9 cellular contexts compared by ENCODE assay signal in the genomic region with DNA sequence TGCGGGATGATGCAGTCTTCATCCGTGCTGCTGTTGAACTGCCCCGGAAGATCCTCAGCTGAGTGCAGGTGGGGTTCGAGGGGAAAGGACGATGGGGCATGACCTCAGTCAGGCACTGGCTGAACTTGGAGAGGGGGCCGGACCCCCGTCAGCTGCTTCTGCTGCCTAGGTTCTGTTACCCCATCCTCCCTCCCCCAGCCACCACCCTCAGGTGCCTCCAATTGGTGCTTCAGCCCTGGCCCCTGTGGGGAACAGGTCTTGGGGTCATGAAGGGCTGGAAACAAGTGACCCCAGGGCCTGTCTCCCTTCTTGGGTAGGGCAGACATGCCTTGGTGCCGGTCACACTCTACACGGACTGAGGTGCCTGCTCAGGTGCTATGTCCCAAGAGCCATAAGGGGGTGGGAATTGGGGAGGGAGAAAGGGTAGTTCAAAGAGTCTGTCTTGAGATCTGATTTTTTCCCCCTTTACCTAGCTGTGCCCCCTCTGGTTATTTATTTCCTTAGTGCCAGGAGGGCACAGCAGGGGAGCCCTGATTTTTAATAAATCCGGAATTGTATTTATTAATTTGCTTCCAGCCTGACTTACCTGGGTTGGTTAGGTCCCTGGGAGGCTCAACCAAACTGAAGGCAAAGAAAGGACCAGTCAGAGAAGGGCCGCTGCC. TPM values are rescaled to one million over a fixed set of nuclear protein-coding genes. Genes with fewer than 3 reads are reported as not detected.
DNase-seq lines count a peak whose midpoint lies in the region; TF ChIP-seq lines count a peak whose summit lies in the region.
"Had no signal": no experiment of that assay in that cellular context is flagged by ENCODE, and none has a peak within 500 bp of the region (broad histone marks: within the 10 kb centered on the region; RNA-seq: fewer than 3 reads in every experiment).

No MANE protein-coding gene starts in this region.

- no peak overlapping the region for H3K4me2 ChIP-seq in mesenchymal stem cell (ENCODE audit: low read length, poor library complexity, severe bottlenecking)

- peak overlapping the region; percentile 36 for H3K9ac ChIP-seq in mesenchymal stem cell (ENCODE audit: low read length)

- H4K91ac ChIP-seq in mesenchymal stem cell (ENCODE audit: low read length) = no peak overlapping the region

- no peak overlapping the region for H2AK5ac ChIP-seq in mesenchymal stem cell (ENCODE audit: low read length, severe bottlenecking)

- peak overlapping the region; percentile 55 for H3K27ac Mint-ChIP-seq in activated naive CD4-positive, alpha-beta T cell treated with anti-CD3 and anti-CD28 coated beads, Interleukin-2, amount 10 ng/mL, durations not matched to agents 7 days and 5 days
- H3K27ac Mint-ChIP-seq in activated naive CD8-positive, alpha-beta T cell = no peak overlapping the region
- H3K27ac Mint-ChIP-seq in type B pancreatic cell = peak overlapping the region; percentile 98

- no peak overlapping the region for H3K18ac ChIP-seq in mesenchymal stem cell (ENCODE audit: low read depth in 1 of 2, low read length in 2 of 2)

- H3K36me3 ChIP-seq in mesenchymal stem cell (ENCODE audit: control insufficient read depth in 1 of 2, insufficient read depth in 2 of 2, low read depth in 1 of 2, low read length in 2 of 2) = peaks cover 57 to 69% of the 10 kb centered on the region in 2 experiments

- H3K4me1 ChIP-seq in mesenchymal stem cell (ENCODE audit: control insufficient read depth, insufficient read depth, low read depth, low read length) = peaks cover 43% of the 10 kb centered on the region

- no peak overlapping the region for H2BK15ac ChIP-seq in mesenchymal stem cell (ENCODE audit: low read depth, poor library complexity, severe bottlenecking)

- H3K36me3 Mint-ChIP-seq in activated naive CD4-positive, alpha-beta T cell treated with anti-CD3 and anti-CD28 coated beads, Interleukin-2, amount 10 ng/mL, durations not matched to agents 7 days and 5 days = peaks cover 21% of the 10 kb centered on the region
- peaks cover 2% of the 10 kb centered on the region for H3K36me3 Mint-ChIP-seq in activated naive CD8-positive, alpha-beta T cell
- H3K36me3 Mint-ChIP-seq in type B pancreatic cell = peaks cover 13% of the 10 kb centered on the region

- H3K23ac ChIP-seq in mesenchymal stem cell (ENCODE audit: low read length in 2 of 2) = no peak overlapping the region

- no peaks in the 10 kb centered on the region for H3K9me3 ChIP-seq in mesenchymal stem cell (ENCODE audit: control insufficient read depth, low read length)

- H3K4me3 ChIP-seq in mesenchymal stem cell (ENCODE audit: insufficient read depth in 1 of 2, low read depth in 1 of 2, low read length in 2 of 2) = no peak overlapping the region

- H3K14ac ChIP-seq in mesenchymal stem cell (ENCODE audit: low read length in 2 of 2) = no peak overlapping the region

- H3K9me3 Mint-ChIP-seq in activated naive CD4-positive, alpha-beta T cell treated with anti-CD3 and anti-CD28 coated beads, Interleukin-2, amount 10 ng/mL, durations not matched to agents 7 days and 5 days = no peaks in the 10 kb centered on the region
- H3K9me3 Mint-ChIP-seq in activated naive CD8-positive, alpha-beta T cell (ENCODE audit: low read depth) = no peaks in the 10 kb centered on the region
- no peaks in the 10 kb centered on the region for H3K9me3 Mint-ChIP-seq in type B pancreatic cell
- H3K9me3 Mint-ChIP-seq: T-helper 2 cell treated with Interferon-gamma antibody and Interleukin-4, amounts not matched to agents 5 μg/mL and 100 μg/mL, for 36 hours had no signal

- H2AFZ ChIP-seq in mesenchymal stem cell (ENCODE audit: low read depth, low read length) = no peak overlapping the region

- no peak for DNase-seq in activated naive CD4-positive, alpha-beta T cell treated with anti-CD3 and anti-CD28 coated beads, Interleukin-2, amount 10 ng/mL, durations not matched to agents 7 days and 5 days
- DNase-seq in activated naive CD4-positive, alpha-beta T cell (lab: John Stamatoyannopoulos, UW) = no peak
- DNase-seq in mesenchymal stem cell = no peak
- no peak for DNase-seq in type B pancreatic cell (ENCODE audit: extremely low spot score, unreplicated experiment)
- DNase-seq in NAMALWA (ENCODE audit: low spot score) = no peak
- no peak for DNase-seq in NCI-H2171 treated with DMSO at 0.1 percent for 48 hours (lab: John Stamatoyannopoulos, UW)
- no peak for DNase-seq in kidney tubule cell (ENCODE audit: low spot score)

- no peak overlapping the region for H2BK5ac ChIP-seq in mesenchymal stem cell (ENCODE audit: low read depth, low read length, poor library complexity, severe bottlenecking)

- no peak overlapping the region for H2BK12ac ChIP-seq in mesenchymal stem cell (ENCODE audit: low read length in 2 of 2)

- H3K4me1 Mint-ChIP-seq in activated naive CD4-positive, alpha-beta T cell treated with anti-CD3 and anti-CD28 coated beads, Interleukin-2, amount 10 ng/mL, durations not matched to agents 7 days and 5 days = peaks cover 42% of the 10 kb centered on the region
- peaks cover 12% of the 10 kb centered on the region for H3K4me1 Mint-ChIP-seq in activated naive CD8-positive, alpha-beta T cell (ENCODE audit: low read depth)
- peaks cover 6% of the 10 kb centered on the region for H3K4me1 Mint-ChIP-seq in type B pancreatic cell (ENCODE audit: unreplicated experiment)

- no peak overlapping the region for H2BK120ac ChIP-seq in mesenchymal stem cell (ENCODE audit: low read depth, low read length)

- H3K4me3 Mint-ChIP-seq in activated naive CD4-positive, alpha-beta T cell treated with anti-CD3 and anti-CD28 coated beads, Interleukin-2, amount 10 ng/mL, durations not matched to agents 7 days and 5 days = no peak overlapping the region
- peak overlapping the region; percentile 17 for H3K4me3 Mint-ChIP-seq in activated naive CD8-positive, alpha-beta T cell
- H3K4me3 Mint-ChIP-seq in type B pancreatic cell = peak overlapping the region; percentile 71
- H3K4me3 Mint-ChIP-seq: T-helper 2 cell treated with Interferon-gamma antibody and Interleukin-4, amounts not matched to agents 5 μg/mL and 100 μg/mL, for 36 hours had no signal

- 56% methylated on average over 8 of the region's 11 CpGs for WGBS in mesenchymal stem cell

- peak overlapping the region; percentile 43 for H4K8ac ChIP-seq in mesenchymal stem cell (ENCODE audit: low read length)

- no peaks in the 10 kb centered on the region for H3K27me3 ChIP-seq in mesenchymal stem cell (ENCODE audit: control insufficient read depth in 1 of 2, insufficient read depth in 1 of 2, low read length in 2 of 2)

- CTCF ChIA-PET in activated naive CD4-positive, alpha-beta T cell treated with anti-CD3 and anti-CD28 coated beads, Interleukin-2, amount 10 ng/mL, durations not matched to agents 7 days and 5 days (lab: Charles Lee) = interaction anchor here (0.6 to 15.0 kb wide), 15 partner anchors 9 to 367 kb away, joined by 3 to 415 read pairs (median 3); partner anchors contain the start of genes FLOT2, NEK8, RPL23A and TLCD1

- peaks cover 10% of the 10 kb centered on the region for H3K79me1 ChIP-seq in mesenchymal stem cell (replicated peaks; ENCODE audit: low read length, poor library complexity, severe bottlenecking)

- no peak overlapping the region for H3K4ac ChIP-seq in mesenchymal stem cell (ENCODE audit: low read depth in 1 of 2, low read length in 2 of 2)

- TF ChIP-seq CTCF in type B pancreatic cell (conservative IDR thresholded peaks at IDR 0.05) = no peak

- H3K27me3 Mint-ChIP-seq in activated naive CD4-positive, alpha-beta T cell treated with anti-CD3 and anti-CD28 coated beads, Interleukin-2, amount 10 ng/mL, durations not matched to agents 7 days and 5 days = no peaks in the 10 kb centered on the region
- H3K27me3 Mint-ChIP-seq in activated naive CD8-positive, alpha-beta T cell = no peaks in the 10 kb centered on the region
- no peaks in the 10 kb centered on the region for H3K27me3 Mint-ChIP-seq in type B pancreatic cell

- H3K27ac ChIP-seq in mesenchymal stem cell (ENCODE audit: low read length, poor library complexity, severe bottlenecking) = peak overlapping the region; percentile 3

RNA-seq across cellular contexts. Expression of gene TRAF4, which starts 5.8 kb away (rescaled TPM):
- 57.0 TPM for polyA plus RNA-seq in mesenchymal stem cell (2013, experiment 1 of 2)
- 52.8 TPM for polyA plus RNA-seq in mesenchymal stem cell (2013, experiment 2 of 2)
- total RNA-seq in type B pancreatic cell (ENCODE audit: low replicate concordance) = 219 and 327 TPM in 2 replicates

RNA-seq across cellular contexts. Expression of gene NEK8, which starts 21.1 kb away (rescaled TPM):
- 2.2 TPM for polyA plus RNA-seq in mesenchymal stem cell (2013, experiment 1 of 2)
- 2.2 TPM for polyA plus RNA-seq in mesenchymal stem cell (2013, experiment 2 of 2)
- total RNA-seq in type B pancreatic cell (ENCODE audit: low replicate concordance) = 8.7 and 9.5 TPM in 2 replicates

RNA-seq across cellular contexts. Expression of gene TLCD1, which starts 23.6 kb away (rescaled TPM):
- polyA plus RNA-seq in mesenchymal stem cell (2013, experiment 1 of 2) = 13.0 TPM
- polyA plus RNA-seq in mesenchymal stem cell (2013, experiment 2 of 2) = 12.6 TPM
- total RNA-seq in type B pancreatic cell (ENCODE audit: low replicate concordance) = 18.6 and 40.2 TPM in 2 replicates

RNA-seq across cellular contexts. Expression of gene RPL23A, which starts 29.9 kb away (rescaled TPM):
- polyA plus RNA-seq in mesenchymal stem cell (2013, experiment 1 of 2) = 2,598 TPM
- polyA plus RNA-seq in mesenchymal stem cell (2013, experiment 2 of 2) = 2,575 TPM
- 1,717 and 1,950 TPM in 2 replicates for total RNA-seq in type B pancreatic cell (ENCODE audit: low replicate concordance)

RNA-seq across cellular contexts. Expression of gene RAB34, which starts 32.0 kb away (rescaled TPM):
- 121 TPM for polyA plus RNA-seq in mesenchymal stem cell (2013, experiment 1 of 2)
- polyA plus RNA-seq in mesenchymal stem cell (2013, experiment 2 of 2) = 126 TPM
- 54.2 and 133 TPM in 2 replicates for total RNA-seq in type B pancreatic cell (ENCODE audit: low replicate concordance)
